In genomic region chr3:58608648-58609047, GRCh38 we compare ENCODE assay signal across 16 cellular contexts. TPM values are rescaled to one million over a fixed set of nuclear protein-coding genes. Genes with fewer than 3 reads are reported as not detected.
DNase-seq lines count a peak whose midpoint lies in the region; ATAC-seq and TF ChIP-seq lines count a peak whose summit lies in the region.
"Had no signal": no experiment of that assay in that cellular context is flagged by ENCODE, and none has a peak within 500 bp of the region (broad histone marks: within the 10 kb centered on the region; RNA-seq: fewer than 3 reads in every experiment).

No MANE protein-coding gene starts in this region.

- no peaks in the 10 kb centered on the region for H3K23me2 ChIP-seq in H9 (ENCODE audit: insufficient read length, low read depth, low read length, poor library complexity, severe bottlenecking)

- peaks cover 19% of the 10 kb centered on the region for H3K27me3 Mint-ChIP-seq in H9 (ENCODE audit: low read depth)
- peaks cover 6% of the 10 kb centered on the region for H3K27me3 Mint-ChIP-seq in activated CD8-positive, alpha-beta T cell treated with anti-CD3 and anti-CD28 coated beads for 36 hours
- H3K27me3 Mint-ChIP-seq: T-helper 17 cell had no signal

- no peak overlapping the region for H4K91ac ChIP-seq in H9 (ENCODE audit: insufficient read length, low read depth, low read length)

- DNase-seq in H9 (no peak), NCI-H2196 treated with DMSO at 0.1 percent for 48 hours (lab: John Stamatoyannopoulos, UW; ENCODE audit: unreplicated experiment) (peak; percentile 44), epithelial cell of prostate (ENCODE audit: low read depth, low spot score) (no peak), occipital lobe (lab: John Stamatoyannopoulos, UW) (peak; percentile 11), tibial artery (no peak)
- DNase-seq in activated CD8-positive, alpha-beta T cell treated with anti-CD3 and anti-CD28 coated beads for 36 hours, result no peak
- DNase-seq: activated CD4-positive, alpha-beta memory T cell treated with anti-CD3 and anti-CD28 coated beads, Interleukin-2, amount 10 ng/mL, durations not matched to agents 7 days and 5 days; activated naive CD8-positive, alpha-beta T cell treated with anti-CD3 and anti-CD28 coated beads for 36 hours; Caco-2; effector memory CD4-positive, alpha-beta T cell; Kasumi-1; naive thymus-derived CD4-positive, alpha-beta T cell; stimulated activated CD4-positive, alpha-beta T cell treated with anti-CD3 and anti-CD28 coated beads, Interleukin-12 subunit alpha, Interleukin-12 subunit beta, amount 100 ng/mL, for 4 hours; T-helper 17 cell had no signal

- no peak overlapping the region for H2BK12ac ChIP-seq in H9 (ENCODE audit: insufficient read length, low read depth, low read length)

- H3K9ac ChIP-seq in H9 (ENCODE audit: extremely low read depth, insufficient read length, low read length), result no peak overlapping the region

- H3K27ac ChIP-seq in H9 (ENCODE audit: insufficient read length, low read depth, low read length), result no peak overlapping the region
- peak overlapping the region; percentile 12 for H3K27ac ChIP-seq in epithelial cell of prostate
- no peak overlapping the region for H3K27ac ChIP-seq in tibial artery

- no peak overlapping the region for H4K5ac ChIP-seq in H9 (ENCODE audit: insufficient read length, low read depth, low read length)

- H3T11ph ChIP-seq in H9 (ENCODE audit: low read length), result no peak overlapping the region

- POLR2A ChIA-PET in activated CD8-positive, alpha-beta T cell treated with anti-CD3 and anti-CD28 coated beads for 36 hours (lab: Charles Lee), result interaction anchor here (0.7 kb wide), 1 partner anchor 1124 kb away, joined by 3 read pairs; no protein-coding TSS in a partner anchor

- H3K27me3 ChIP-seq in H9 (ENCODE audit: insufficient read depth, low read length) (no peaks in the 10 kb centered on the region), tibial artery (peaks cover 0 to 2% of the 10 kb centered on the region in 2 donors)

- H2BK5ac ChIP-seq in H9 (ENCODE audit: insufficient read length, low read length), result no peak overlapping the region

- no peak overlapping the region for H3K4ac ChIP-seq in H9 (ENCODE audit: low read depth, low read length)

- no peak overlapping the region for H2AFZ ChIP-seq in H9 (ENCODE audit: low read length)

- H4K20me1 ChIP-seq in H9 (ENCODE audit: control insufficient read depth, insufficient read depth, insufficient read length), result no peaks in the 10 kb centered on the region

- H3K9me3 ChIP-seq in H9 (ENCODE audit: control insufficient read depth, low read depth, low read length) (no peaks in the 10 kb centered on the region), tibial artery (no peaks in the 10 kb centered on the region)
- H3K9me3 ChIP-seq: Caco-2 had no signal

- H3K56ac ChIP-seq in H9 (ENCODE audit: insufficient read length, low read depth, low read length), result no peak overlapping the region

- no peak overlapping the region for H4K8ac ChIP-seq in H9 (replicated peaks; ENCODE audit: insufficient read length, low read depth, low read length)

- H2AK5ac ChIP-seq in H9 (ENCODE audit: insufficient read length, low read length), result no peak overlapping the region

- H3K27ac Mint-ChIP-seq in H9, result no peak overlapping the region; a peak in 1 of 7 replicates
- no peak overlapping the region for H3K27ac Mint-ChIP-seq in activated CD8-positive, alpha-beta T cell treated with anti-CD3 and anti-CD28 coated beads for 36 hours
- H3K27ac Mint-ChIP-seq: activated CD4-positive, alpha-beta memory T cell treated with anti-CD3 and anti-CD28 coated beads, Interleukin-2, amount 10 ng/mL, durations not matched to agents 7 days and 5 days; activated naive CD8-positive, alpha-beta T cell treated with anti-CD3 and anti-CD28 coated beads for 36 hours; naive thymus-derived CD4-positive, alpha-beta T cell; T-helper 17 cell had no signal

- H3K4me2 ChIP-seq in H9 (ENCODE audit: insufficient read depth, insufficient read length, low read length), result no peak overlapping the region

- H3K79me1 ChIP-seq in H9 (ENCODE audit: insufficient read depth, low read depth, low read length, poor library complexity, severe bottlenecking), result no peaks in the 10 kb centered on the region

- TF ChIP-seq CTCF in H9 (conservative IDR thresholded peaks at IDR 0.05) (no peak), tibial artery (IDR thresholded peaks at IDR 0.05) (no peak)
- TF ChIP-seq CTCF in activated CD8-positive, alpha-beta T cell treated with anti-CD3 and anti-CD28 coated beads for 36 hours (IDR thresholded peaks at IDR 0.05), result no peak

- H3K36me3 Mint-ChIP-seq in H9 (ENCODE audit: insufficient read depth in 1 of 3, low read depth in 3 of 3), result no peaks in the 10 kb centered on the region
- H3K36me3 Mint-ChIP-seq in activated CD8-positive, alpha-beta T cell treated with anti-CD3 and anti-CD28 coated beads for 36 hours (ENCODE audit: low read depth), result no peaks in the 10 kb centered on the region
- H3K36me3 Mint-ChIP-seq: activated naive CD8-positive, alpha-beta T cell treated with anti-CD3 and anti-CD28 coated beads for 36 hours; naive thymus-derived CD4-positive, alpha-beta T cell had no signal

- no peak overlapping the region for H3K4me3 ChIP-seq in tibial artery

- peaks cover 0 to 2% of the 10 kb centered on the region in 2 experiments; a peak in 1 of 4 replicates for H3K4me1 Mint-ChIP-seq in H9
- no peaks in the 10 kb centered on the region for H3K4me1 Mint-ChIP-seq in activated CD8-positive, alpha-beta T cell treated with anti-CD3 and anti-CD28 coated beads for 36 hours (ENCODE audit: low read depth)
- H3K4me1 Mint-ChIP-seq: naive thymus-derived CD4-positive, alpha-beta T cell; T-helper 17 cell had no signal

- H3K9me3 Mint-ChIP-seq in H9, result no peaks in the 10 kb centered on the region
- no peaks in the 10 kb centered on the region for H3K9me3 Mint-ChIP-seq in activated CD8-positive, alpha-beta T cell treated with anti-CD3 and anti-CD28 coated beads for 36 hours
- H3K9me3 Mint-ChIP-seq: activated CD4-positive, alpha-beta memory T cell treated with anti-CD3 and anti-CD28 coated beads, Interleukin-2, amount 10 ng/mL, durations not matched to agents 7 days and 5 days; activated naive CD8-positive, alpha-beta T cell treated with anti-CD3 and anti-CD28 coated beads for 36 hours had no signal

- CTCF ChIA-PET in activated CD8-positive, alpha-beta T cell treated with anti-CD3 and anti-CD28 coated beads for 36 hours (lab: Charles Lee), result interaction anchor here (2.2 kb wide), 1 partner anchor 22 kb away, joined by 10 read pairs; no protein-coding TSS in a partner anchor

- H2BK15ac ChIP-seq in H9 (ENCODE audit: low read depth, low read length), result no peak overlapping the region

- H3K4me3 Mint-ChIP-seq in H9, result no peak overlapping the region
- H3K4me3 Mint-ChIP-seq in activated CD8-positive, alpha-beta T cell treated with anti-CD3 and anti-CD28 coated beads for 36 hours, result no peak overlapping the region
- H3K4me3 Mint-ChIP-seq: activated CD4-positive, alpha-beta memory T cell treated with anti-CD3 and anti-CD28 coated beads, Interleukin-2, amount 10 ng/mL, durations not matched to agents 7 days and 5 days; activated naive CD8-positive, alpha-beta T cell treated with anti-CD3 and anti-CD28 coated beads for 36 hours; naive thymus-derived CD4-positive, alpha-beta T cell; T-helper 17 cell had no signal

- H3K14ac ChIP-seq in H9 (ENCODE audit: insufficient read depth, low read length), result 0 out of 2 replicates have a peak overlapping the region, but pooled peaks have one; percentile 23

- no peaks in the 10 kb centered on the region for H3K36me3 ChIP-seq in tibial artery

- intact Hi-C loops in tibial artery (cut with DNase I; ENCODE audit: low total_unique reads), result no loop called here
- intact Hi-C loops in activated CD8-positive, alpha-beta T cell treated with anti-CD3 and anti-CD28 coated beads for 36 hours (cut with micrococcal nuclease), result no loop called here

- ATAC-seq in HG03280 (IDR thresholded peaks at IDR 0.05; ENCODE audit: unreplicated experiment), result no peak
- no peak for ATAC-seq in activated CD8-positive, alpha-beta T cell treated with anti-CD3 and anti-CD28 coated beads for 36 hours
- no peak for ATAC-seq in GM21447 (IDR thresholded peaks at IDR 0.05; ENCODE audit: unreplicated experiment)
- ATAC-seq: naive thymus-derived CD4-positive, alpha-beta T cell; T-helper 17 cell had no signal

- H3K79me2 ChIP-seq in H9 (ENCODE audit: insufficient read depth, low read length), result no peaks in the 10 kb centered on the region

- H3K23ac ChIP-seq in H9 (ENCODE audit: insufficient read length, low read depth, low read length), result no peak overlapping the region

- H3K4me1 ChIP-seq in H9 (ENCODE audit: insufficient read depth, low read length), result no peaks in the 10 kb centered on the region
- H3K4me1 ChIP-seq in tibial artery, result no peaks in the 10 kb centered on the region
- H3K4me1 ChIP-seq: Caco-2 had no signal

- no CpG with 5 or more reads among the region's 5 CpGs for WGBS in H9 (ENCODE audit: extremely low coverage, insufficient read length, low lambda C conversion rate)

- H2BK20ac ChIP-seq in H9 (ENCODE audit: low read depth, low read length, poor library complexity, severe bottlenecking), result no peak overlapping the region

- no peak overlapping the region for H2BK120ac ChIP-seq in H9 (ENCODE audit: low read depth, low read length, poor library complexity, severe bottlenecking)

- no peak overlapping the region for H3K18ac ChIP-seq in H9 (ENCODE audit: insufficient read length, low read depth, low read length)

RNA-seq across cellular contexts. Expression of gene FAM107A, which starts 31.5 kb away (rescaled TPM):
- 0.11 and 0.13 TPM in 2 replicates for total RNA-seq in H9 (2021)
- total RNA-seq in occipital lobe, result 24.8 TPM
- not detected for total RNA-seq in activated CD8-positive, alpha-beta T cell treated with anti-CD3 and anti-CD28 coated beads for 36 hours
- total RNA-seq: activated CD4-positive, alpha-beta memory T cell treated with anti-CD3 and anti-CD28 coated beads, Interleukin-2, amount 10 ng/mL, durations not matched to agents 7 days and 5 days; activated naive CD8-positive, alpha-beta T cell treated with anti-CD3 and anti-CD28 coated beads for 36 hours; Caco-2; naive thymus-derived CD4-positive, alpha-beta T cell; T-helper 17 cell had no signal

RNA-seq across cellular contexts. Expression of gene FAM3D, which starts 57.9 kb away (rescaled TPM):
- total RNA-seq in H9 (2021) (not detected in 2 replicates), occipital lobe (not detected)
- not detected for total RNA-seq in activated CD8-positive, alpha-beta T cell treated with anti-CD3 and anti-CD28 coated beads for 36 hours
- total RNA-seq: activated CD4-positive, alpha-beta memory T cell treated with anti-CD3 and anti-CD28 coated beads, Interleukin-2, amount 10 ng/mL, durations not matched to agents 7 days and 5 days; activated naive CD8-positive, alpha-beta T cell treated with anti-CD3 and anti-CD28 coated beads for 36 hours; Caco-2; naive thymus-derived CD4-positive, alpha-beta T cell; T-helper 17 cell had no signal

Comparison
In these comparisons a context has a peak if more than half of its experiments do, and no peak if none do; other contexts are left out.
1. DNase-seq: peak in NCI-H2196 treated with DMSO at 0.1 percent for 48 hours (single experiment) and occipital lobe (single experiment); none in H9 (single experiment), epithelial cell of prostate (single experiment), tibial artery (0 of 2) and activated CD8-positive, alpha-beta T cell treated with anti-CD3 and anti-CD28 coated beads for 36 hours (single experiment).
2. RNA of gene FAM107A, which starts 31.5 kb away (total RNA-seq): 24.8 TPM in occipital lobe (single experiment); 0.11 to 0.13 TPM in H9 and not detected in activated CD8-positive, alpha-beta T cell treated with anti-CD3 and anti-CD28 coated beads for 36 hours; every median in the first group is over 10 times any median in the second.